15 cellular contexts compared by ENCODE assay signal in the genomic region with DNA sequence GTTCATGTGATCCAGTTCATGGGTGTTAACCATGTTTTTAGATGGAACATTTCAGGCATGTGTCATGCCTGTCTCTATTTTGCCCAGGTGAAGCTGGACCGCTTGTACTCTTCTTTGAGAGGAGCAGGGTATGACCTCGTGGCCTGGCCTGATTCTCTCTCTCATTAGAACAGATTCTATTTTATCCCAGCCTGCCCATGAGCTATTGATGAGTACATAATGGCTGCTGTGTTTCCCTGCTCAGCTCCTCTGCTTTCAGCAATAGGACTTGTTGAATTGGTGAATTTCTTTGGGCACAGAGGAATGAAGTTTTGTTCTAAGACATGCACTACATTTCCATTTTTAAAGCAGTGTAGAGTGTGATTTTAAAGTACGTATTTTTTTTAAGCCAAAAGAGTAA.
DNase-seq lines count a peak whose midpoint lies in the region; ATAC-seq and TF ChIP-seq lines count a peak whose summit lies in the region.
"Had no signal": no experiment of that assay in that cellular context is flagged by ENCODE, and none has a peak within 500 bp of the region (broad histone marks: within the 10 kb centered on the region; RNA-seq: fewer than 3 reads in every experiment).

No MANE protein-coding gene starts in this region.

- H3K9me2 ChIP-seq in OCI-LY7 (ENCODE audit: insufficient read depth, low read length) = no peaks in the 10 kb centered on the region

- H3K4me3 Mint-ChIP-seq in T-cell = no peak overlapping the region
- H3K4me3 Mint-ChIP-seq: CD14-positive monocyte; CD8-positive, alpha-beta T cell; HFFc6 had no signal

- DNase-seq in midbrain (lab: John Stamatoyannopoulos, UW) (peak; percentile 42), pons (ENCODE audit: low spot score) (peak; percentile 79), OCI-LY7 (ENCODE audit: low spot score) (no peak), T-cell (no peak)
- DNase-seq: Caco-2; CD8-positive, alpha-beta T cell; DND-41; GDM1; HCEC 1CT; HFFc6 had no signal

- H3K4me3 ChIP-seq in ectodermal cell (ENCODE audit: insufficient read depth, low read depth, low read length) (no peak overlapping the region), OCI-LY7 (ENCODE audit: low read depth, low read length, poor library complexity, severe bottlenecking) (no peak overlapping the region)
- H3K4me3 ChIP-seq: A549 had no signal

- ATAC-seq in T-cell (replicated peaks in 1 of 4) (no peak), GM19023 (IDR thresholded peaks at IDR 0.05; ENCODE audit: unreplicated experiment) (no peak)
- ATAC-seq: A549; CD8-positive, alpha-beta T cell had no signal

- peaks cover 4 to 5% (median 4%) of the 10 kb centered on the region in 3 donors for H3K4me1 Mint-ChIP-seq in T-cell

- no peaks in the 10 kb centered on the region for H3K36me3 ChIP-seq in ectodermal cell (ENCODE audit: control insufficient read depth, insufficient read depth, low read length)
- H3K36me3 ChIP-seq in OCI-LY7 (ENCODE audit: insufficient read depth, low read length) = no peaks in the 10 kb centered on the region

- peaks cover 20% of the 10 kb centered on the region for H3K36me3 Mint-ChIP-seq in T-cell

- H3K27ac ChIP-seq in ectodermal cell (ENCODE audit: insufficient read depth, low read depth, low read length, poor library complexity, severe bottlenecking) (peak overlapping the region; percentile 38), OCI-LY7 (ENCODE audit: low read depth, low read length, poor library complexity, severe bottlenecking) (no peak overlapping the region)
- H3K27ac ChIP-seq: A549, HL-60 had no signal

- no peaks in the 10 kb centered on the region for H3K9me3 Mint-ChIP-seq in T-cell
- H3K9me3 Mint-ChIP-seq: CD14-positive monocyte; CD8-positive, alpha-beta T cell; HFFc6 had no signal

- no peaks in the 10 kb centered on the region for H4K20me1 ChIP-seq in OCI-LY7 (ENCODE audit: insufficient read depth, low read length)

- no peaks in the 10 kb centered on the region for H3K27me3 Mint-ChIP-seq in T-cell

- no TSS peak for BruUV-seq in OCI-LY7 (replicated peaks; lab: Mats Ljungman, UMichigan)

- H3K4me2 ChIP-seq in OCI-LY7 (ENCODE audit: low read length) = no peak overlapping the region
- H3K4me2 ChIP-seq: A549 had no signal

- no peaks in the 10 kb centered on the region for H3K79me2 ChIP-seq in OCI-LY7 (ENCODE audit: insufficient read depth, low read depth, low read length)

- 62 to 80% methylated on average over 2 to 3 of the region's 3 CpGs for WGBS in ectodermal cell, 2 experiments

- POLR2A ChIA-PET in OCI-LY7 (lab: Charles Lee) (interaction anchor here (1.3 kb wide), 1 partner anchor 10 kb away, joined by 3 read pairs; no protein-coding TSS in a partner anchor), T-cell (lab: Charles Lee) (interaction anchor here in 1 of 2 donors (0.6 kb wide), 1 partner anchor 472 kb away, joined by 3 read pairs; no protein-coding TSS in a partner anchor)

- H3K4me1 ChIP-seq in ectodermal cell (ENCODE audit: control insufficient read depth, insufficient read depth, low read length) = no peaks in the 10 kb centered on the region
- H3K4me1 ChIP-seq in OCI-LY7 (ENCODE audit: insufficient read depth, low read length, poor library complexity, severe bottlenecking) = no peaks in the 10 kb centered on the region
- H3K4me1 ChIP-seq: A549 had no signal

- no peak overlapping the region for H2AFZ ChIP-seq in OCI-LY7 (ENCODE audit: low read length)

- H3K27me3 ChIP-seq in ectodermal cell (ENCODE audit: control insufficient read depth, insufficient read depth, low read length, poor library complexity, severe bottlenecking) = no peaks in the 10 kb centered on the region

- CTCF ChIA-PET in OCI-LY7 (lab: Charles Lee; ENCODE audit: unreplicated experiment) (no interaction called here), T-cell (lab: Charles Lee) (interaction anchor here in 1 of 2 donors (0.6 to 0.7 kb wide), 2 partner anchors 570 to 1070 kb away, joined by 3 to 4 read pairs; no protein-coding TSS in a partner anchor)

- intact Hi-C loops in OCI-LY7 (cut with micrococcal nuclease; ENCODE audit: unreplicated experiment) = loop anchor here (10.0 kb wide), 1 partner anchor 400 kb away; no protein-coding TSS in a partner anchor

- TF ChIP-seq CTCF in OCI-LY7 (conservative IDR thresholded peaks at IDR 0.05; ENCODE audit: low read length) = no peak

- H3K9me3 ChIP-seq in ectodermal cell (ENCODE audit: control insufficient read depth, low read length) (no peaks in the 10 kb centered on the region), OCI-LY7 (ENCODE audit: low read length) (no peaks in the 10 kb centered on the region)
- H3K9me3 ChIP-seq: A549, Caco-2 had no signal

- H3K27ac Mint-ChIP-seq in T-cell = no peak overlapping the region
- H3K27ac Mint-ChIP-seq: CD14-positive monocyte; CD8-positive, alpha-beta T cell; HFFc6 had no signal

Comparison
In these comparisons a context has a peak if more than half of its experiments do, and no peak if none do; other contexts are left out.
1. DNase-seq: peak in midbrain (single experiment) and pons (single experiment); none in OCI-LY7 (single experiment) and T-cell (0 of 34).